In genomic region chr20:33443006-33443511, GRCh38 we compare ENCODE assay signal across 1 cellular context.
A peak's percentile ranks its signal among the peaks of the same experiment; 100 is the strongest.
TF ChIP-seq lines count a peak whose summit lies in the region.

No MANE protein-coding gene starts in this region.

TF ChIP-seq in GM12878, 131 proteins besides CTCF, POLR2A, EP300 and RAD21 (continued from another document):
- TF ChIP-seq, protein P1, sequence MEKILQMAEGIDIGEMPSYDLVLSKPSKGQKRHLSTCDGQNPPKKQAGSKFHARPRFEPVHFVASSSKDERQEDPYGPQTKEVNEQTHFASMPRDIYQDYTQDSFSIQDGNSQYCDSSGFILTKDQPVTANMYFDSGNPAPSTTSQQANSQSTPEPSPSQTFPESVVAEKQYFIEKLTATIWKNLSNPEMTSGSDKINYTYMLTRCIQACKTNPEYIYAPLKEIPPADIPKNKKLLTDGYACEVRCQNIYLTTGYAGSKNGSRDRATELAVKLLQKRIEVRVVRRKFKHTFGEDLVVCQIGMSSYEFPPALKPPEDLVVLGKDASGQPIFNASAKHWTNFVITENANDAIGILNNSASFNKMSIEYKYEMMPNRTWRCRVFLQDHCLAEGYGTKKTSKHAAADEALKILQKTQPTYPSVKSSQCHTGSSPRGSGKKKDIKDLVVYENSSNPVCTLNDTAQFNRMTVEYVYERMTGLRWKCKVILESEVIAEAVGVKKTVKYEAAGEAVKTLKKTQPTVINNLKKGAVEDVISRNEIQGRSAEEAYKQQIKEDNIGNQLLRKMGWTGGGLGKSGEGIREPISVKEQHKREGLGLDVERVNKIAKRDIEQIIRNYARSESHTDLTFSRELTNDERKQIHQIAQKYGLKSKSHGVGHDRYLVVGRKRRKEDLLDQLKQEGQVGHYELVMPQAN (conservative IDR thresholded peaks at IDR 0.05) = 0 out of 2 replicates have a peak, but pooled peaks have one; percentile 45
- TF ChIP-seq BCL3 (IDR thresholded peaks at IDR 0.05; ENCODE audit: borderline replicate concordance, insufficient read depth, low read depth, low read length, poor library complexity, severe bottlenecking) = no peak
- no peak for TF ChIP-seq NRF1 (conservative IDR thresholded peaks at IDR 0.05; ENCODE audit: low read depth, low read length)
- no peak for TF ChIP-seq E4F1 (IDR thresholded peaks at IDR 0.05; ENCODE audit: borderline replicate concordance, partially characterized antibody)
- no peak for TF ChIP-seq NR2C2 (IDR thresholded peaks at IDR 0.05; ENCODE audit: borderline replicate concordance, control insufficient read depth, insufficient read length, low read depth)
- 0 out of 4 replicates have a peak, but pooled peaks of 1 of the 2 experiments have one; percentile 21 for TF ChIP-seq BHLHE40 (IDR thresholded peaks at IDR 0.05; ENCODE audit: borderline replicate concordance in 1 of 2, low read depth in 2 of 2, low read length in 1 of 2)
TF ChIP-seq in GM12878: peak in this region for 3.
